Comparison of ENCODE assay signal across 17 cellular contexts in the genomic region with DNA sequence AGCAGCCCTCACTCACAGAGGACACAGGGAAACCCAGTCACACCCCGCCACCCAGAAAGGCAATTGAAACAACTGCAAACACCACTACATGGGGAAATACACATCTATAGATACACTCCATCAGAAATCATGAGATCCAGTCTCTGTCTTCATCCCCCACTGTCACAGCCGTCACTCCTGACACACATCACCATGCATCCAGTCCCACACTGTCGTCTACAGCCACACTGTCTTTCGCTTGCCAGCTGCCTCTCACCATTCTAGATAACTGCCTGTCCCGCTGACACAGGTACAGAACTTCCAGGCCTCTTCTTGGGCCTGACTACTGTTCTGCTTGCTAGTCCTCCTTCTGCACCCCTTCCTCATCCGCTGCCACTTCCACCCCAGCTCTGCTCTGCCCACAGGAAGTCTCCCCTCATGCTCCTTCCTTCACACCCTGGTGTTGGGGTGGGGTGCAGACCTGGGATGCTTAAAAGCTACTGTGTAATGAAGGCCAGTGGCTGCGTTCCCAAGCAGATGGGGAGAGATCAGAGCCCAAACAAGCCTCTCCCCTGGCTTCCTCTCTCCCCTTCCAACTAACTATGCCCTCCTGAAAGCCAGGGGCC. TPM values are rescaled to one million over a fixed set of nuclear protein-coding genes. Genes with fewer than 3 reads are reported as not detected.
"Had no signal": no experiment of that assay in that cellular context is flagged by ENCODE, and none has a peak within 500 bp of the region (broad histone marks: within the 10 kb centered on the region; RNA-seq: fewer than 3 reads in every experiment).

No MANE protein-coding gene starts in this region.

- H3K36me3 Mint-ChIP-seq: naive thymus-derived CD4-positive, alpha-beta T cell had no signal

- H3K4me3 Mint-ChIP-seq: activated T-helper 17 cell treated with anti-CD3 and anti-CD28 coated beads, Interleukin-2, amount 50 U/mL, for 72 hours had no signal

- ATAC-seq: activated T-helper 17 cell treated with anti-CD3 and anti-CD28 coated beads, Interleukin-2, amount 50 U/mL, for 72 hours; heart left ventricle; left lobe of liver; naive thymus-derived CD4-positive, alpha-beta T cell; stimulated activated naive CD8-positive, alpha-beta T cell treated with anti-CD3 and anti-CD28 coated beads, Interleukin-15, Interleukin-2, amounts not matched to agents 100 U/mL and 50 U/mL, for 24 hours; upper lobe of right lung had no signal

- H3K9me3 Mint-ChIP-seq: activated T-helper 17 cell treated with anti-CD3 and anti-CD28 coated beads, Interleukin-2, amount 50 U/mL, for 72 hours; naive thymus-derived CD4-positive, alpha-beta T cell had no signal

- H3K4me1 ChIP-seq: breast epithelium, upper lobe of right lung had no signal

- H3K27ac ChIP-seq: breast epithelium, heart left ventricle, ovary, suprapubic skin, upper lobe of right lung had no signal

- DNase-seq: activated CD4-positive, CD25-positive, alpha-beta regulatory T cell treated with anti-CD3 and anti-CD28 coated beads, Interleukin-2, amount 50 U/mL, for 72 hours; activated naive CD4-positive, alpha-beta T cell treated with anti-CD3 and anti-CD28 coated beads, Interleukin-2, amount 50 U/mL, for 16 hours; activated T-cell treated with anti-CD3 and anti-CD28 coated beads for 4 hours; anterior cingulate cortex; foreskin melanocyte; heart left ventricle; mammary epithelial cell; naive thymus-derived CD4-positive, alpha-beta T cell; ovary; stimulated activated CD4-positive, alpha-beta T cell treated with anti-CD3 and anti-CD28 coated beads, Interleukin-2, amount 100 ng/mL, for 48 hours; stimulated activated naive CD8-positive, alpha-beta T cell treated with anti-CD3 and anti-CD28 coated beads, Interleukin-15, Interleukin-2, amounts not matched to agents 100 U/mL and 50 U/mL, for 24 hours; upper lobe of right lung had no signal

- H3K27me3 ChIP-seq: ovary had no signal

- H3K4me3 ChIP-seq: breast epithelium, heart left ventricle, ovary, suprapubic skin, upper lobe of right lung had no signal

- H3K4me1 Mint-ChIP-seq: activated T-helper 17 cell treated with anti-CD3 and anti-CD28 coated beads, Interleukin-2, amount 50 U/mL, for 72 hours had no signal

- H3K9me3 ChIP-seq: breast epithelium, heart left ventricle, ovary, suprapubic skin, upper lobe of right lung had no signal

- H3K27ac Mint-ChIP-seq: activated T-helper 17 cell treated with anti-CD3 and anti-CD28 coated beads, Interleukin-2, amount 50 U/mL, for 72 hours had no signal

- H3K36me3 ChIP-seq: breast epithelium, ovary, suprapubic skin, upper lobe of right lung had no signal

RNA-seq across cellular contexts. Expression of gene SLC22A12, which starts 42.6 kb away (rescaled TPM):
- total RNA-seq: activated T-helper 17 cell treated with anti-CD3 and anti-CD28 coated beads, Interleukin-2, amount 50 U/mL, for 72 hours; breast epithelium; heart left ventricle; left lobe of liver; mammary epithelial cell; mononuclear cell; naive thymus-derived CD4-positive, alpha-beta T cell; ovary; suprapubic skin; upper lobe of right lung had no signal
